Comparison of ENCODE assay signal across 21 cellular contexts in genomic region chr12:16168078-16168477, GRCh38.
DNase-seq lines count a peak whose midpoint lies in the region; ATAC-seq and TF ChIP-seq lines count a peak whose summit lies in the region.
"Had no signal": no experiment of that assay in that cellular context is flagged by ENCODE, and none has a peak within 500 bp of the region (broad histone marks: within the 10 kb centered on the region; RNA-seq: fewer than 3 reads in every experiment).

No MANE protein-coding gene starts in this region.

- H3K36me3 ChIP-seq in GM23338 (ENCODE audit: insufficient read depth) (no peaks in the 10 kb centered on the region), testis (ENCODE audit: low read depth, missing control alignments) (no peaks in the 10 kb centered on the region)
- H3K36me3 ChIP-seq: BLaER1 had no signal

- H3K4me3 Mint-ChIP-seq in GM23338, result no peak overlapping the region
- no peak overlapping the region for H3K4me3 Mint-ChIP-seq in neural crest cell
- H3K4me3 Mint-ChIP-seq in activated CD4-positive, alpha-beta memory T cell treated with anti-CD3 and anti-CD28 coated beads, Interleukin-2, amount 10 ng/mL, durations not matched to agents 7 days and 5 days, result no peak overlapping the region
- H3K4me3 Mint-ChIP-seq: CD4-positive, CD25-positive, alpha-beta regulatory T cell had no signal

- POLR2A ChIA-PET in RWPE1 (lab: Yijun Ruan, JAX; ENCODE audit: low non-redundant PET), result no interaction called here
- POLR2A ChIA-PET in activated CD4-positive, alpha-beta memory T cell treated with anti-CD3 and anti-CD28 coated beads, Interleukin-2, amount 10 ng/mL, durations not matched to agents 7 days and 5 days (lab: Charles Lee), result no interaction called here

- WGBS in testis, 2 donors, result 93 to 94% methylated on average over 3 of the region's 3 CpGs

- H3K27me3 Mint-ChIP-seq in GM23338 (ENCODE audit: insufficient read depth, low read depth, poor library complexity) (no peaks in the 10 kb centered on the region), neural crest cell (ENCODE audit: low read depth) (no peaks in the 10 kb centered on the region)
- H3K27me3 Mint-ChIP-seq in activated CD4-positive, alpha-beta memory T cell treated with anti-CD3 and anti-CD28 coated beads, Interleukin-2, amount 10 ng/mL, durations not matched to agents 7 days and 5 days, result no peaks in the 10 kb centered on the region
- H3K27me3 Mint-ChIP-seq: CD4-positive, CD25-positive, alpha-beta regulatory T cell had no signal

- TF ChIP-seq POLR2A in testis (IDR thresholded peaks at IDR 0.05), result no peak

- peaks cover 3% of the 10 kb centered on the region; the same call in 1 of the 2 replicates for H3K4me1 ChIP-seq in GM23338 (ENCODE audit: insufficient read depth)
- no peaks in the 10 kb centered on the region for H3K4me1 ChIP-seq in testis
- H3K4me1 ChIP-seq: BLaER1 had no signal

- H3K27ac Mint-ChIP-seq in GM23338 (no peak overlapping the region), neural crest cell (ENCODE audit: unreplicated experiment) (peak overlapping the region; percentile 6)
- no peak overlapping the region for H3K27ac Mint-ChIP-seq in activated CD4-positive, alpha-beta memory T cell treated with anti-CD3 and anti-CD28 coated beads, Interleukin-2, amount 10 ng/mL, durations not matched to agents 7 days and 5 days
- H3K27ac Mint-ChIP-seq: CD4-positive, CD25-positive, alpha-beta regulatory T cell had no signal

- H3K27ac ChIP-seq in GM23338 (ENCODE audit: low read depth) (no peak overlapping the region), RWPE1 (no peak overlapping the region), cingulate gyrus (ENCODE audit: low read depth, low read length) (peak overlapping the region; percentile 82), testis (no peak overlapping the region)
- H3K27ac ChIP-seq: BLaER1, SK-N-MC had no signal

- H3F3A ChIP-seq in GM23338 (replicated peaks; ENCODE audit: low read depth), result no peaks in the 10 kb centered on the region

- H4K20me1 ChIP-seq in GM23338 (replicated peaks; ENCODE audit: insufficient read depth), result no peaks in the 10 kb centered on the region
- H4K20me1 ChIP-seq: BLaER1 had no signal

- DNase-seq in GM23338 (ENCODE audit: low spot score) (no peak), RWPE1 (ENCODE audit: low spot score) (peak; percentile 7), neural crest cell (ENCODE audit: low read depth, low spot score) (no peak), NCI-H69 (lab: John Stamatoyannopoulos, UW) (no peak), testis (no peak)
- no peak for DNase-seq in activated CD4-positive, alpha-beta memory T cell treated with anti-CD3 and anti-CD28 coated beads, Interleukin-2, amount 10 ng/mL, durations not matched to agents 7 days and 5 days
- DNase-seq: CD4-positive, CD25-positive, alpha-beta regulatory T cell; DMS153; DND-41; GOT3; NCI-H1092; NCI-H1417 treated with DMSO at 0.1 percent for 48 hours; NCI-H187; NCI-H2171 treated with DMSO at 0.1 percent for 48 hours; NCI-H524 treated with DMSO at 0.1 percent for 48 hours; SIG-M5 had no signal

- ATAC-seq in GM23338 (no peak), GM19467 (IDR thresholded peaks at IDR 0.05; ENCODE audit: unreplicated experiment) (no peak)
- ATAC-seq: HCT116 had no signal

- CTCF ChIA-PET in RWPE1 (lab: Yijun Ruan, JAX), result interaction anchor here (0.5 kb wide), 1 partner anchor 504 kb away, joined by 3 read pairs; no protein-coding TSS in a partner anchor
- CTCF ChIA-PET in activated CD4-positive, alpha-beta memory T cell treated with anti-CD3 and anti-CD28 coated beads, Interleukin-2, amount 10 ng/mL, durations not matched to agents 7 days and 5 days (lab: Charles Lee), result no interaction called here

- H3K4me1 Mint-ChIP-seq in GM23338 (peaks cover 5% of the 10 kb centered on the region; the same call in 2 of the 3 replicates), neural crest cell (no peaks in the 10 kb centered on the region)
- H3K4me1 Mint-ChIP-seq in activated CD4-positive, alpha-beta memory T cell treated with anti-CD3 and anti-CD28 coated beads, Interleukin-2, amount 10 ng/mL, durations not matched to agents 7 days and 5 days, result no peaks in the 10 kb centered on the region
- H3K4me1 Mint-ChIP-seq: CD4-positive, CD25-positive, alpha-beta regulatory T cell had no signal

- H2AFZ ChIP-seq in GM23338, result 0 out of 2 replicates have a peak overlapping the region, but pooled peaks have one; percentile 30

- no peak overlapping the region for H3K4me2 ChIP-seq in GM23338
- H3K4me2 ChIP-seq: BLaER1 had no signal

- H3K27me3 ChIP-seq in GM23338 (ENCODE audit: insufficient read depth) (no peaks in the 10 kb centered on the region), testis (no peaks in the 10 kb centered on the region)
- H3K27me3 ChIP-seq: BLaER1 had no signal

- no peaks in the 10 kb centered on the region for H3K36me3 Mint-ChIP-seq in GM23338 (ENCODE audit: low read depth)
- no peaks in the 10 kb centered on the region for H3K36me3 Mint-ChIP-seq in neural crest cell (ENCODE audit: low read depth)
- no peaks in the 10 kb centered on the region for H3K36me3 Mint-ChIP-seq in activated CD4-positive, alpha-beta memory T cell treated with anti-CD3 and anti-CD28 coated beads, Interleukin-2, amount 10 ng/mL, durations not matched to agents 7 days and 5 days (ENCODE audit: low read depth)
- H3K36me3 Mint-ChIP-seq: CD4-positive, CD25-positive, alpha-beta regulatory T cell had no signal

- H3K9me2 ChIP-seq in GM23338 (ENCODE audit: insufficient read depth), result 0 out of 2 replicates have a peak, but pooled peaks cover 8% of the 10 kb centered on the region

- H3K9me3 ChIP-seq in testis, result no peaks in the 10 kb centered on the region
- H3K9me3 ChIP-seq: BLaER1 had no signal

- H3K9me3 Mint-ChIP-seq in GM23338, result no peaks in the 10 kb centered on the region
- H3K9me3 Mint-ChIP-seq in neural crest cell, result peaks cover 3% of the 10 kb centered on the region
- H3K9me3 Mint-ChIP-seq in activated CD4-positive, alpha-beta memory T cell treated with anti-CD3 and anti-CD28 coated beads, Interleukin-2, amount 10 ng/mL, durations not matched to agents 7 days and 5 days, result no peaks in the 10 kb centered on the region

- no peaks in the 10 kb centered on the region for H3K79me2 ChIP-seq in GM23338 (replicated peaks; ENCODE audit: insufficient read depth)

- H3K4me3 ChIP-seq in GM23338 (no peak overlapping the region), testis (no peak overlapping the region)
- H3K4me3 ChIP-seq: BLaER1, SK-N-MC had no signal

- intact Hi-C loops in testis (cut with DNase I; ENCODE audit: low total_unique reads), result no loop called here

- no peak for TF ChIP-seq CTCF in GM23338 (conservative IDR thresholded peaks at IDR 0.05; ENCODE audit: low read depth in 2 of 2)
- TF ChIP-seq CTCF in RWPE1 (conservative IDR thresholded peaks at IDR 0.05; ENCODE audit: low read depth), result no peak
- no peak for TF ChIP-seq CTCF in neural crest cell (conservative IDR thresholded peaks at IDR 0.05)
- no peak for TF ChIP-seq CTCF in testis (IDR thresholded peaks at IDR 0.05)

TF ChIP-seq in GM23338, 12 proteins besides CTCF, POLR2A, EP300 and RAD21 (continues in another document):
- TF ChIP-seq POLR2AphosphoS5 (IDR thresholded peaks at IDR 0.05; ENCODE audit: low read depth) (no peak), EZH2phosphoT487 (IDR thresholded peaks at IDR 0.05; ENCODE audit: unreplicated experiment) (no peak), CREB1 (CRISPR knock-in tag; IDR thresholded peaks at IDR 0.05; ENCODE audit: low read depth) (no peak), STAT1 (IDR thresholded peaks at IDR 0.05; ENCODE audit: unreplicated experiment) (no peak), REST (IDR thresholded peaks at IDR 0.05; ENCODE audit: unreplicated experiment) (no peak), ZNF114 (CRISPR knock-in tag; IDR thresholded peaks at IDR 0.05) (no peak), JUNB (IDR thresholded peaks at IDR 0.05; ENCODE audit: unreplicated experiment) (no peak), NANOG (IDR thresholded peaks at IDR 0.05; ENCODE audit: borderline replicate concordance) (no peak), ETS1 (IDR thresholded peaks at IDR 0.05) (no peak)
